ENCODE assay signal across 8 cellular contexts in the genomic region with DNA sequence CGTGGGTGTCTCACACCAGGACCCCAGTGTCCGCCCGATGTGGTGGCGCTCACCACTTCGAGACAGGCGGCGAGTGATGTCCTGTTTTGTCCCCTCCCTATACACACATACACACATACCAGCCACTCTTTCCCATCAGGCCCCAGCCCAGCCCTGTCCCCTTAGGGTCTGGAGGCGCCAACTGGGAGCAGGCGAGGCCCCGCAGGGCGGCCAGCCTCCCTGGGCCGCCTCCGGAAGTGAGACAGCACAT. TPM values are rescaled to one million over a fixed set of nuclear protein-coding genes. Genes with fewer than 3 reads are reported as not detected.
DNase-seq lines count a peak whose midpoint lies in the region; ATAC-seq and TF ChIP-seq lines count a peak whose summit lies in the region.

No MANE protein-coding gene starts in this region.

- no peaks in the 10 kb centered on the region for H3K27me3 ChIP-seq in left ventricle myocardium inferior (ENCODE audit: low read depth)

- peaks cover 22% of the 10 kb centered on the region for H3K36me3 Mint-ChIP-seq in stimulated activated memory B cell treated with anti-CD40 and anti-IgM and Interleukin-4, amounts not matched to agents 10 μg/mL and 1 μg/mL and 100 μg/mL, for 72 hours

- H3K4me3 ChIP-seq in WI38 (ENCODE audit: low read depth, low read length), result peak overlapping the region; percentile 93
- H3K4me3 ChIP-seq in left ventricle myocardium inferior, result peak overlapping the region; percentile 94

- H3K9me3 ChIP-seq in left ventricle myocardium inferior (replicated peaks), result no peaks in the 10 kb centered on the region

- H3K27me3 Mint-ChIP-seq in stimulated activated memory B cell treated with anti-CD40 and anti-IgM and Interleukin-4, amounts not matched to agents 10 μg/mL and 1 μg/mL and 100 μg/mL, for 72 hours, result no peaks in the 10 kb centered on the region

- peak overlapping the region; percentile 99 for H3K27ac ChIP-seq in left ventricle myocardium inferior (replicated peaks)

- TF ChIP-seq POLR2A in GM19193 (IDR thresholded peaks at IDR 0.05; ENCODE audit: extremely low read depth, insufficient read depth, insufficient read length), result peak; percentile 79

- H3K4me3 Mint-ChIP-seq in stimulated activated memory B cell treated with anti-CD40 and anti-IgM and Interleukin-4, amounts not matched to agents 10 μg/mL and 1 μg/mL and 100 μg/mL, for 72 hours, result peak overlapping the region; percentile 96

- H3K9me3 Mint-ChIP-seq in stimulated activated memory B cell treated with anti-CD40 and anti-IgM and Interleukin-4, amounts not matched to agents 10 μg/mL and 1 μg/mL and 100 μg/mL, for 72 hours, result no peaks in the 10 kb centered on the region

- ATAC-seq in stimulated activated memory B cell treated with anti-CD40 and anti-IgM and Interleukin-4, amounts not matched to agents 10 μg/mL and 1 μg/mL and 100 μg/mL, for 72 hours, result no peak
- no peak for ATAC-seq in HG03565 (IDR thresholded peaks at IDR 0.05; ENCODE audit: unreplicated experiment)
- no peak for ATAC-seq in HG02840 (IDR thresholded peaks at IDR 0.05; ENCODE audit: low FRiP score, unreplicated experiment)
- ATAC-seq in GM18867 (IDR thresholded peaks at IDR 0.05; ENCODE audit: unreplicated experiment), result no peak

- H3K27ac Mint-ChIP-seq in stimulated activated memory B cell treated with anti-CD40 and anti-IgM and Interleukin-4, amounts not matched to agents 10 μg/mL and 1 μg/mL and 100 μg/mL, for 72 hours, result peak overlapping the region; percentile 99

- H3K4me1 ChIP-seq in left ventricle myocardium inferior, result peaks cover 89% of the 10 kb centered on the region

- intact Hi-C loops in left ventricle myocardium inferior (cut with micrococcal nuclease), result no loop called here

- DNase-seq in left ventricle myocardium inferior, result no peak
- no peak for DNase-seq in NCI-H2171 (lab: John Stamatoyannopoulos, UW)

- TF ChIP-seq CTCF in WI38 (IDR thresholded peaks at IDR 0.05; ENCODE audit: low read depth, low read length) (no peak), left ventricle myocardium inferior (IDR thresholded peaks at IDR 0.05; ENCODE audit: borderline replicate concordance) (no peak)

- peaks cover 27% of the 10 kb centered on the region for H3K36me3 ChIP-seq in left ventricle myocardium inferior

- H3K4me1 Mint-ChIP-seq in stimulated activated memory B cell treated with anti-CD40 and anti-IgM and Interleukin-4, amounts not matched to agents 10 μg/mL and 1 μg/mL and 100 μg/mL, for 72 hours, result peaks cover 81% of the 10 kb centered on the region

RNA-seq across cellular contexts. Expression of gene NANOS3, which starts 38.1 kb away (rescaled TPM):
- 1.3 TPM for total RNA-seq in left ventricle myocardium inferior

RNA-seq across cellular contexts. Expression of gene ZSWIM4, which starts 43.6 kb away (rescaled TPM):
- 2.6 TPM for total RNA-seq in left ventricle myocardium inferior
